14 cellular contexts compared by ENCODE assay signal in the genomic region with DNA sequence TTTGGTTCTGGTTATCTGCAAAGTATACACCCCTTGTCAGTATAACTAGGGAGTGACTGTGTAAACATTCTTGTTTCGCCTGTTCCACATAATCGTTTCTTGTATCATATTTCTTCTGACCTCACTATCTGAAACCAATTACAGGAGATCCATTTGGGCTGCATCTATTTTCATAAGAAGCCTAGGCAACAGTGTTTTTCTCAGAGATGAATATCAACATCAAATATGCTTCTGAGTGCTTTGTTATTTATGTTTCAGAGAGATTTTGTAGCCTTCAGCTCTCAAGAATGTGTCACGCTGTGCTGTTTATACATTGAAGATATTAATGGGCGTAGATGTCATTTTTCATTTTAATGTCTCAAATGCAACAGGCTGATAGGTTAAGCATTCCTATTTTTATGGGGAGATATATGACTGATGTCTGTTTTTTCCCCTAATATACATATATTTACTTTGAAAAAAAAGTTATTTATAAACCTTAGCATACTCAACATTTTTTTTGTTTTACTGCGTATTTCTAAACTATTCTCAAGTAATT.
DNase-seq lines count a peak whose midpoint lies in the region; ATAC-seq and TF ChIP-seq lines count a peak whose summit lies in the region.
"Had no signal": no experiment of that assay in that cellular context is flagged by ENCODE, and none has a peak within 500 bp of the region (broad histone marks: within the 10 kb centered on the region; RNA-seq: fewer than 3 reads in every experiment).

No MANE protein-coding gene starts in this region.

- H2AK5ac ChIP-seq in IMR-90 (ENCODE audit: low read depth, low read length), result no peak overlapping the region

- no peak overlapping the region for H3K4me3 ChIP-seq in ACC112 (ENCODE audit: low read depth, low read length)
- H3K4me3 ChIP-seq in IMR-90 (ENCODE audit: insufficient read depth, low read depth, low read length), result no peak overlapping the region
- H3K4me3 ChIP-seq in foreskin fibroblast (ENCODE audit: low read depth in 1 of 2, low read length in 2 of 2), result no peak overlapping the region
- H3K4me3 ChIP-seq: thoracic aorta had no signal

- no peaks in the 10 kb centered on the region for H3K9me3 ChIP-seq in IMR-90 (ENCODE audit: control insufficient read depth, insufficient read depth, low read length)
- H3K9me3 ChIP-seq: thoracic aorta had no signal

- no peak overlapping the region for H4K91ac ChIP-seq in IMR-90 (ENCODE audit: insufficient read depth, low read depth, low read length)

- H2BK5ac ChIP-seq in IMR-90 (ENCODE audit: low read depth, low read length, poor library complexity, severe bottlenecking), result no peak overlapping the region

- no peak overlapping the region for H3K4me2 ChIP-seq in IMR-90 (ENCODE audit: low read depth, low read length)

- TF ChIP-seq CTCF in IMR-90 (conservative IDR thresholded peaks at IDR 0.05; ENCODE audit: low read depth, low read length) (no peak), foreskin fibroblast (IDR thresholded peaks at IDR 0.05; ENCODE audit: low read depth, low read length) (no peak)

- H4K20me1 ChIP-seq in IMR-90 (ENCODE audit: insufficient read depth, low read length), result no peaks in the 10 kb centered on the region

- H3K4me1 ChIP-seq in ACC112 (ENCODE audit: control insufficient read depth, insufficient read depth, low read length, unreplicated experiment) (peaks cover 4% of the 10 kb centered on the region), IMR-90 (ENCODE audit: control insufficient read depth, insufficient read depth, low read length) (no peaks in the 10 kb centered on the region)

- H3K4ac ChIP-seq in IMR-90 (ENCODE audit: low read depth, low read length), result no peak overlapping the region

- no peak for TF ChIP-seq RAD21 in IMR-90 (IDR thresholded peaks at IDR 0.05; ENCODE audit: low read length)

- H3K79me1 ChIP-seq in IMR-90 (ENCODE audit: low read depth in 1 of 2, low read length in 2 of 2), result no peaks in the 10 kb centered on the region

- BruUV-seq in IMR-90 (replicated peaks; lab: Mats Ljungman, UMichigan), result no TSS peak

- CTCF ChIA-PET in IMR-90 (lab: Yijun Ruan, JAX), result interaction anchor here (0.6 kb wide), 1 partner anchor 11 kb away, joined by 4 read pairs; no protein-coding TSS in a partner anchor

- H2AFZ ChIP-seq in ACC112 (ENCODE audit: low read length, unreplicated experiment) (no peak overlapping the region), IMR-90 (replicated peaks; ENCODE audit: low read length, poor library complexity) (no peak overlapping the region)

- intact Hi-C loops in IMR-90 (cut with micrococcal nuclease), result loop anchor here (10.0 kb wide), 1 partner anchor 505 kb away; no protein-coding TSS in a partner anchor

- H4K5ac ChIP-seq in IMR-90 (ENCODE audit: low read depth, low read length), result no peak overlapping the region

- ATAC-seq in IMR-90 (ENCODE audit: low read depth) (peak; percentile 35), GM19467 (IDR thresholded peaks at IDR 0.05; ENCODE audit: unreplicated experiment) (no peak), HG03432 (IDR thresholded peaks at IDR 0.05; ENCODE audit: unreplicated experiment) (no peak)

- dilution Hi-C loops in IMR-90 (cut with HindIII; ENCODE audit: low sequenced_read_pairs, unreplicated experiment), result no loop called here

- H3K36me3 ChIP-seq in ACC112 (ENCODE audit: insufficient read depth, low read length) (no peaks in the 10 kb centered on the region), IMR-90 (ENCODE audit: control insufficient read depth, insufficient read depth, low read length) (no peaks in the 10 kb centered on the region)
- H3K36me3 ChIP-seq: thoracic aorta had no signal

- H3K56ac ChIP-seq in IMR-90 (ENCODE audit: extremely low read depth, insufficient read depth, low read length), result no peak overlapping the region

- peak overlapping the region; percentile 11; the same call in 1 of the 2 replicates for H3K27ac ChIP-seq in ACC112 (ENCODE audit: low read depth, low read length)
- no peak overlapping the region for H3K27ac ChIP-seq in IMR-90 (ENCODE audit: insufficient read depth, low read length)
- H3K27ac ChIP-seq: thoracic aorta had no signal

- H3K18ac ChIP-seq in IMR-90 (ENCODE audit: low read depth, low read length), result no peak overlapping the region

- H3K14ac ChIP-seq in IMR-90 (replicated peaks; ENCODE audit: low read depth, low read length), result no peak overlapping the region

- no peak overlapping the region for H2BK20ac ChIP-seq in IMR-90 (ENCODE audit: low read depth, low read length)

- H2BK120ac ChIP-seq in IMR-90 (ENCODE audit: low read depth, low read length), result no peak overlapping the region

- no CpG with 5 or more reads among the region's 5 CpGs for WGBS in IMR-90 (ENCODE audit: extremely low coverage in 2 of 2, insufficient read length in 1 of 2), 2 experiments

- POLR2A ChIA-PET in IMR-90 (lab: Charles Lee; ENCODE audit: unreplicated experiment), result no interaction called here

- TF ChIP-seq POLR2A in IMR-90 (IDR thresholded peaks at IDR 0.05; ENCODE audit: low read depth, low read length), result no peak

- no peaks in the 10 kb centered on the region for H3K79me2 ChIP-seq in ACC112 (ENCODE audit: control insufficient read depth, insufficient read depth, low read length, unreplicated experiment)

- no peak overlapping the region for H3K23ac ChIP-seq in IMR-90 (ENCODE audit: low read depth, low read length)

- H2AK9ac ChIP-seq in IMR-90 (replicated peaks; ENCODE audit: low read depth, low read length, poor library complexity), result no peak overlapping the region

- H2BK15ac ChIP-seq in IMR-90 (ENCODE audit: low read depth, low read length), result no peak overlapping the region

- in situ Hi-C loops in IMR-90 (cut with MboI; ENCODE audit: low sequenced_read_pairs), result no loop called here

- DNase-seq in IMR-90 (peak; percentile 36), SHP77 (lab: John Stamatoyannopoulos, UW) (peak; percentile 53 to 78), foreskin fibroblast (peak; percentile 20 to 68), NCI-H2196 (lab: John Stamatoyannopoulos, UW; ENCODE audit: unreplicated experiment) (no peak)
- no peak for DNase-seq in stimulated activated CD8-positive, alpha-beta memory T cell treated with anti-CD3 and anti-CD28 coated beads, Interleukin-4, amount 100 ng/mL, for 48 hours
- DNase-seq: activated CD4-positive, alpha-beta memory T cell treated with anti-CD3 and anti-CD28 coated beads, Interleukin-2, amount 10 ng/mL, durations not matched to agents 7 days and 5 days; cortex of kidney; hypothalamus; midbrain; NCI-H524 treated with DMSO at 0.1 percent for 48 hours had no signal

- no peak overlapping the region for H3K9ac ChIP-seq in IMR-90 (ENCODE audit: low read depth, low read length)

- no peak overlapping the region for H4K8ac ChIP-seq in IMR-90 (ENCODE audit: low read depth in 2 of 2, low read length in 2 of 2)

- no peaks in the 10 kb centered on the region for H3K9me1 ChIP-seq in IMR-90 (ENCODE audit: insufficient read depth, low read length)

- H3K27me3 ChIP-seq in ACC112 (ENCODE audit: insufficient read depth, low read length) (no peaks in the 10 kb centered on the region), IMR-90 (ENCODE audit: control insufficient read depth, insufficient read depth, low read length) (no peaks in the 10 kb centered on the region)

TF ChIP-seq in IMR-90, 13 proteins besides CTCF, POLR2A, EP300 and RAD21:
- TF ChIP-seq CEBPB (IDR thresholded peaks at IDR 0.05; ENCODE audit: low read depth, low read length) (no peak), FOS (IDR thresholded peaks at IDR 0.05; ENCODE audit: low read depth, low read length) (no peak), MXI1 (IDR thresholded peaks at IDR 0.05; ENCODE audit: borderline replicate concordance, low read depth, low read length) (no peak), BHLHE40 (IDR thresholded peaks at IDR 0.05; ENCODE audit: low read depth, low read length) (no peak), NFE2L2 (IDR thresholded peaks at IDR 0.05; ENCODE audit: low read depth, low read length) (no peak), RCOR1 (IDR thresholded peaks at IDR 0.05; ENCODE audit: insufficient replicate concordance, low read length) (no peak), MAZ (IDR thresholded peaks at IDR 0.05; ENCODE audit: borderline replicate concordance, low read depth, low read length) (no peak), ELK1 (IDR thresholded peaks at IDR 0.05; ENCODE audit: borderline replicate concordance, low read depth, low read length) (no peak)

Comparison
In these comparisons a context has a peak if more than half of its experiments do, and no peak if none do; other contexts are left out.
1. DNase-seq: peak in IMR-90 (single experiment), SHP77 (2 of 2) and foreskin fibroblast (2 of 2); none in NCI-H2196 (single experiment) and stimulated activated CD8-positive, alpha-beta memory T cell treated with anti-CD3 and anti-CD28 coated beads, Interleukin-4, amount 100 ng/mL, for 48 hours (single experiment).